In genomic region chr2:8535398-8535755, GRCh38 we compare ENCODE assay signal across 13 cellular contexts.
DNase-seq lines count a peak whose midpoint lies in the region; FAIRE-seq and TF ChIP-seq lines count a peak whose summit lies in the region.
"Had no signal": no experiment of that assay in that cellular context is flagged by ENCODE, and none has a peak within 500 bp of the region (broad histone marks: within the 10 kb centered on the region; RNA-seq: fewer than 3 reads in every experiment).

No MANE protein-coding gene starts in this region.

- H3K4ac ChIP-seq in H1 (replicated peaks; ENCODE audit: insufficient read length, low read depth, low read length), result no peak overlapping the region

- BruUV-seq in A673 (replicated peaks; lab: Mats Ljungman, UMichigan), result no TSS peak

- no peak overlapping the region for H4K91ac ChIP-seq in H1 (replicated peaks; ENCODE audit: insufficient read length, low read length)

- no peak overlapping the region for H2BK15ac ChIP-seq in H1 (ENCODE audit: low read length)

- no peak for FAIRE-seq in H1 (lab: Jason Lieb, UNC)
- FAIRE-seq: HTR-8/SVneo had no signal

- no peak overlapping the region for H2BK5ac ChIP-seq in H1 (ENCODE audit: low read depth, low read length)

- no peak overlapping the region for H2AK5ac ChIP-seq in H1 (ENCODE audit: low read depth, low read length)

- peak overlapping the region; percentile 60; the same call in 1 of the 2 replicates for H3K18ac ChIP-seq in H1 (ENCODE audit: extremely low read depth, low read length)

- DNase-seq in A673 (ENCODE audit: low spot score) (no peak), H1 (ENCODE audit: low read depth in 1 of 2, low spot score in 2 of 2) (no peak), progenitor cell of endocrine pancreas (ENCODE audit: low spot score, unreplicated experiment) (no peak)
- no peak for DNase-seq in stimulated activated CD4-positive, alpha-beta T cell treated with anti-CD3 and anti-CD28 coated beads, Interleukin-4, amount 100 ng/mL, for 4 hours
- DNase-seq in activated CD8-positive, alpha-beta memory T cell treated with anti-CD3 and anti-CD28 coated beads, Interleukin-2, amount 50 U/mL, for 4 hours, result no peak
- DNase-seq in stimulated activated CD4-positive, alpha-beta T cell treated with anti-CD3 and anti-CD28 coated beads, Interleukin-2, amount 100 ng/mL, for 24 hours, result no peak
- DNase-seq: activated CD4-positive, alpha-beta T cell treated with anti-CD3 and anti-CD28 coated beads, Interleukin-2, amount 10 ng/mL, durations not matched to agents 24 days and 14 days; foreskin keratinocyte; NCI-H187 had no signal

- 80% methylated on average over 10 of the region's 11 CpGs; no CpG with 5 or more reads in 1 of the 2 experiments for whole genome bisulfite sequencing in H1 (ENCODE audit: extremely low coverage in 1 of 2, insufficient coverage in 1 of 2, insufficient read length in 1 of 2, insufficient replicate concordance in 2 of 2, low coverage in 1 of 2, low lambda C conversion rate in 2 of 2, missing lambda C conversion rate in 1 of 2), 2 experiments

- H3K36me3 ChIP-seq in A673 (ENCODE audit: insufficient read depth, low read length, poor library complexity, severe bottlenecking), result no peaks in the 10 kb centered on the region
- no peaks in the 10 kb centered on the region for H3K36me3 ChIP-seq in HUES6 (ENCODE audit: control insufficient read depth, insufficient read depth, low read length)
- no peaks in the 10 kb centered on the region for H3K36me3 ChIP-seq in H1 (ENCODE audit: control insufficient read depth in 2 of 4, insufficient read depth in 4 of 4, low read length in 3 of 4)
- H3K36me3 ChIP-seq in neutrophil, result no peaks in the 10 kb centered on the region
- H3K36me3 ChIP-seq: prostate gland had no signal

- H3K4me1 ChIP-seq in A673 (ENCODE audit: insufficient read depth, low read length, poor library complexity, severe bottlenecking), result peaks cover 4% of the 10 kb centered on the region
- peaks cover 25% of the 10 kb centered on the region; the same call in 1 of the 2 replicates for H3K4me1 ChIP-seq in HUES6 (ENCODE audit: control insufficient read depth, insufficient read depth, low read length)
- H3K4me1 ChIP-seq in H1 (replicated peaks in 1 of 4; ENCODE audit: control insufficient read depth in 3 of 4, insufficient read depth in 4 of 4, low read length in 3 of 4), result peaks cover 0 to 6% (median 0%) of the 10 kb centered on the region in 4 experiments; a peak in 1 of 7 replicates
- H3K4me1 ChIP-seq in neutrophil (ENCODE audit: control insufficient read depth in 1 of 2, insufficient read depth in 1 of 2, low read depth in 1 of 2, low read length in 1 of 2), result peaks cover 68 to 69% of the 10 kb centered on the region in 2 experiments
- H3K4me1 ChIP-seq: foreskin keratinocyte had no signal

- H3K27ac Mint-ChIP-seq in progenitor cell of endocrine pancreas, result no peak overlapping the region

- H3K4me2 ChIP-seq in H1 (ENCODE audit: insufficient read depth in 1 of 2, low read depth in 2 of 2, low read length in 2 of 2), result no peak overlapping the region

- H4K8ac ChIP-seq in H1 (ENCODE audit: extremely low read depth, insufficient read depth, low read length), result no peak overlapping the region

- CTCF ChIA-PET in A673 (lab: Charles Lee), result no interaction called here
- CTCF ChIA-PET in H1 (lab: Charles Lee; ENCODE audit: partially characterized antibody), result interaction anchor here (0.6 to 3.1 kb wide), 6 partner anchors 8 to 158 kb away, joined by 3 to 12 read pairs (median 4); no protein-coding TSS in a partner anchor

- H2BK20ac ChIP-seq in H1 (ENCODE audit: low read length), result no peak overlapping the region

- TF ChIP-seq CTCF in A673 (conservative IDR thresholded peaks at IDR 0.05; ENCODE audit: low read depth, low read length), result no peak
- TF ChIP-seq CTCF in H1 (IDR thresholded peaks at IDR 0.05; ENCODE audit: control extremely low read depth in 1 of 3, insufficient read depth in 1 of 3, low read depth in 1 of 3, low read length in 3 of 3), result no peak
- no peak for TF ChIP-seq CTCF in neutrophil (IDR thresholded peaks at IDR 0.05)
- TF ChIP-seq CTCF in progenitor cell of endocrine pancreas (IDR thresholded peaks at IDR 0.05; ENCODE audit: unreplicated experiment), result no peak

- intact Hi-C loops in A673 (cut with micrococcal nuclease; ENCODE audit: unreplicated experiment), result no loop called here

- H3K4me3 Mint-ChIP-seq in progenitor cell of endocrine pancreas (ENCODE audit: low read depth), result no peak overlapping the region
- H3K4me3 Mint-ChIP-seq: activated CD4-positive, alpha-beta T cell treated with anti-CD3 and anti-CD28 coated beads, Interleukin-2, amount 10 ng/mL, durations not matched to agents 24 days and 14 days had no signal

- H4K20me1 ChIP-seq in H1 (replicated peaks in 1 of 2; ENCODE audit: control insufficient read depth in 1 of 2, insufficient read depth in 2 of 2, low read length in 2 of 2), result no peaks in the 10 kb centered on the region

- H3K23ac ChIP-seq in H1 (ENCODE audit: insufficient read length), result no peak overlapping the region

- no peak overlapping the region for H3K14ac ChIP-seq in H1 (ENCODE audit: insufficient read length)

- H3K79me1 ChIP-seq in H1 (ENCODE audit: low read depth, low read length), result no peaks in the 10 kb centered on the region

- H3K79me2 ChIP-seq in H1 (ENCODE audit: control insufficient read depth in 1 of 2, insufficient read depth in 2 of 2, low read length in 2 of 2), result no peaks in the 10 kb centered on the region

- POLR2A ChIA-PET in A673 (lab: Charles Lee; ENCODE audit: low non-redundant PET), result no interaction called here
- POLR2A ChIA-PET in H1 (lab: Charles Lee; ENCODE audit: partially characterized antibody), result interaction anchor here (1.0 kb wide), 1 partner anchor 14 kb away, joined by 3 read pairs; no protein-coding TSS in a partner anchor

- H2BK120ac ChIP-seq in H1 (replicated peaks; ENCODE audit: low read depth, low read length), result no peak overlapping the region

- no peak for TF ChIP-seq POLR2A in H1 (IDR thresholded peaks at IDR 0.05; ENCODE audit: control extremely low read depth in 1 of 2, low read depth in 2 of 2, low read length in 2 of 2)

- H3K27ac ChIP-seq in A673 (ENCODE audit: low read depth, low read length, poor library complexity, severe bottlenecking) (peak overlapping the region; percentile 16), HUES6 (ENCODE audit: low read depth, low read length) (no peak overlapping the region; the same call in 1 of the 2 replicates), H1 (ENCODE audit: low read depth, low read length) (no peak overlapping the region), neutrophil (peak overlapping the region; percentile 81)
- H3K27ac ChIP-seq: foreskin keratinocyte, prostate gland had no signal

- H2BK12ac ChIP-seq in H1 (ENCODE audit: low read depth, low read length), result no peak overlapping the region

- peaks cover 34% of the 10 kb centered on the region for H3K4me1 Mint-ChIP-seq in progenitor cell of endocrine pancreas (ENCODE audit: low read depth)

- no peak for TF ChIP-seq EP300 in H1 (IDR thresholded peaks at IDR 0.05; ENCODE audit: borderline replicate concordance in 1 of 2, low read depth in 2 of 2, low read length in 2 of 2)

- peak overlapping the region; percentile 4 for H3K9ac ChIP-seq in HUES6 (ENCODE audit: low read length)
- H3K9ac ChIP-seq in H1 (replicated peaks in 1 of 4; ENCODE audit: extremely low read depth in 1 of 4, low read depth in 3 of 4, low read length in 3 of 4), result no peak overlapping the region

- no peak overlapping the region for H4K5ac ChIP-seq in H1 (ENCODE audit: insufficient read length, low read depth, low read length)

- no peaks in the 10 kb centered on the region for H3K23me2 ChIP-seq in H1 (ENCODE audit: low read depth, low read length)

- TF ChIP-seq RAD21 in H1 (IDR thresholded peaks at IDR 0.05 in 1 of 2, conservative IDR thresholded peaks at IDR 0.05 in 1 of 2; ENCODE audit: low read depth in 2 of 2, low read length in 2 of 2), result no peak

- H3K27me3 Mint-ChIP-seq in progenitor cell of endocrine pancreas, result peaks cover 10% of the 10 kb centered on the region
- H3K27me3 Mint-ChIP-seq: activated CD4-positive, alpha-beta T cell treated with anti-CD3 and anti-CD28 coated beads, Interleukin-2, amount 10 ng/mL, durations not matched to agents 24 days and 14 days had no signal

- H3K56ac ChIP-seq in H1 (replicated peaks; ENCODE audit: insufficient read length, low read depth, low read length), result no peak overlapping the region

- peaks cover 12% of the 10 kb centered on the region for H3K9me3 ChIP-seq in A673 (ENCODE audit: low read depth, low read length, poor library complexity, severe bottlenecking)
- peaks cover 13% of the 10 kb centered on the region for H3K9me3 ChIP-seq in HUES6 (ENCODE audit: control insufficient read depth, insufficient read depth, low read depth, low read length)
- H3K9me3 ChIP-seq in H1 (ENCODE audit: insufficient read depth in 2 of 2, low read depth in 1 of 2, low read length in 1 of 2), result no peaks in the 10 kb centered on the region; a peak in 1 of 4 replicates
- no peaks in the 10 kb centered on the region for H3K9me3 ChIP-seq in neutrophil
- H3K9me3 ChIP-seq: prostate gland had no signal

- peaks cover 2% of the 10 kb centered on the region for H3K36me3 Mint-ChIP-seq in progenitor cell of endocrine pancreas (ENCODE audit: insufficient read depth)

- H3K4me3 ChIP-seq in A673 (ENCODE audit: low read depth, low read length, poor library complexity, severe bottlenecking), result no peak overlapping the region
- no peak overlapping the region for H3K4me3 ChIP-seq in HUES6 (ENCODE audit: low read depth, low read length)
- H3K4me3 ChIP-seq in H1 (ENCODE audit: extremely low read depth in 1 of 4, insufficient read depth in 2 of 4, low read depth in 3 of 4, low read length in 4 of 4), result no peak overlapping the region
- H3K4me3 ChIP-seq in neutrophil (ENCODE audit: low read depth in 1 of 2, low read length in 1 of 2), result peak overlapping the region; percentile 40 to 42
- H3K4me3 ChIP-seq: prostate gland had no signal

- H3K9me3 Mint-ChIP-seq in progenitor cell of endocrine pancreas (ENCODE audit: low read depth), result peaks cover 13% of the 10 kb centered on the region

- no peak overlapping the region for H2AFZ ChIP-seq in H1 (ENCODE audit: low read length)

- H3K27me3 ChIP-seq in A673 (replicated peaks; ENCODE audit: insufficient read depth, low read depth, low read length, poor library complexity), result no peaks in the 10 kb centered on the region
- H3K27me3 ChIP-seq in HUES6 (ENCODE audit: control insufficient read depth, insufficient read depth, low read length), result no peaks in the 10 kb centered on the region
- no peaks in the 10 kb centered on the region for H3K27me3 ChIP-seq in H1 (replicated peaks in 1 of 4; ENCODE audit: control insufficient read depth in 3 of 4, extremely low read depth in 1 of 4, insufficient read depth in 3 of 4, low read length in 3 of 4)
- H3K27me3 ChIP-seq in neutrophil, result no peaks in the 10 kb centered on the region
- H3K27me3 ChIP-seq: foreskin keratinocyte had no signal

TF ChIP-seq in H1, 55 proteins besides CTCF, POLR2A, EP300 and RAD21 (continues in another document):
- TF ChIP-seq KDM5A (IDR thresholded peaks at IDR 0.05; ENCODE audit: low read length) (no peak), SP1 (IDR thresholded peaks at IDR 0.05; ENCODE audit: low read depth, low read length) (no peak), HDAC6 (IDR thresholded peaks at IDR 0.05; ENCODE audit: low read depth, low read length) (no peak), SAP30 (IDR thresholded peaks at IDR 0.05; ENCODE audit: insufficient read depth, insufficient replicate concordance, low read length) (no peak), RNF2 (IDR thresholded peaks at IDR 0.05; ENCODE audit: borderline replicate concordance, low read depth, low read length, missing control alignments, poor library complexity, severe bottlenecking) (no peak)

Comparison
In these comparisons a context has a peak if more than half of its experiments do, and no peak if none do; other contexts are left out.
1. H3K27ac ChIP-seq: peak in A673 (single experiment) and neutrophil (single experiment); none in HUES6 (single experiment) and H1 (single experiment).
2. H3K4me3 ChIP-seq: peak in neutrophil (2 of 2); none in A673 (single experiment), HUES6 (single experiment) and H1 (0 of 4).